1 cellular context compared by ENCODE assay signal in the genomic region with DNA sequence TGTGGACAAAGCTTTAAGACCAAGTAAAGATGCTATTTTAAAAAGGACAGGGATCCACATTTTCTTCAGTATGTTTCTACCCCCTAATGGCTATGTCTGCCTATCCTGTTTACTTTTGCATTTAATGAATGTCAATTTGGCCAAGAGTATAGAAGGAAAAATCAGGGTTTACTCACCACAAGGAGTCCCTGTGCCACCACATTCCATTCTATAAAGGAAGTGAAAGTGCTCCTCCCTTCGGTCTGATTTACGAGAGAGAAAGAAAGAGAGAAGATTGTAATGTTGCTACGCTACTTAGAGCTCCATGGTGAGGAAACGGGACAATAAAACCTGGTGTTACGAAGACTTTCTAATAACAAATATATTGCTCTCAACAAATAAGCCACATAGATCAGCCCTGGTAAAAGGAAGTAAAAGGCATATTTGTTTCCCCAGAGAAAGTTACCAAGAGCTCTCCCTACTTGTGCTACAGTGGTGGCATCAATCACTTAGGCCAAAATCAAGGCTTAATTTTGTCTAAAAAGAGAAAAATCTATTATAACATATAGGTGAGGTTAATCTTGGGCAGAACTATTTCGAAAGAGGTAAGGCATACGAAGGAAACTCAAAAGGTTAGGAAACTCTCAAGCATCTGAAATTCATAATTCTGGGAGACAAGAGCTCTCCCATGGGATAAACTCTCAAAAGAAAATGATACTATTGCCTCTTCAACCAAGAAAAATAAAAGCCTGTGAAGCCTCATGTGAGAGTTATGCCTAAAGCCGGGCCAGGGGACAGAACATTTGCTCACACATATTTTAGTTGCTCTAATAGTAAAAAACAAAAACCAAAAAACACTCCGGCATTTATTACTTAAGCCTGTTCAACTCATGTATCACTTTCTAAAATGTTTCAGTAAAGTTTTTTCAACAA.
TF ChIP-seq lines count a peak whose summit lies in the region.

No MANE protein-coding gene starts in this region.

TF ChIP-seq in H1, 55 proteins besides CTCF, POLR2A, EP300 and RAD21:
- 0 out of 2 replicates have a peak, but pooled peaks have one; percentile 19 for TF ChIP-seq SP1 (IDR thresholded peaks at IDR 0.05; ENCODE audit: low read depth, low read length)
- TF ChIP-seq SP4 (IDR thresholded peaks at IDR 0.05; ENCODE audit: low read length), result no peak
- TF ChIP-seq TEAD4 (IDR thresholded peaks at IDR 0.05; ENCODE audit: low read depth, low read length), result peak; percentile 83
- 0 out of 2 replicates have a peak, but pooled peaks have one; percentile 51 for TF ChIP-seq POU5F1 (IDR thresholded peaks at IDR 0.05; ENCODE audit: low read depth, low read length)
- 0 out of 2 replicates have a peak, but pooled peaks have one; percentile 24 for TF ChIP-seq JUND (IDR thresholded peaks at IDR 0.05; ENCODE audit: low read length)
